Comparison of ENCODE assay signal across 20 cellular contexts in genomic region chr7:119452401-119452800, GRCh38.
DNase-seq lines count a peak whose midpoint lies in the region; ATAC-seq, FAIRE-seq and TF ChIP-seq lines count a peak whose summit lies in the region.
"Had no signal": no experiment of that assay in that cellular context is flagged by ENCODE, and none has a peak within 500 bp of the region (broad histone marks: within the 10 kb centered on the region; RNA-seq: fewer than 3 reads in every experiment).

No MANE protein-coding gene starts in this region.

- intact Hi-C loops in PC-9 (cut with micrococcal nuclease; ENCODE audit: unreplicated experiment) = no loop called here

- no peak for DNase-seq in SK-N-SH
- DNase-seq in PC-9 = peak in 1 of 2 experiments; percentile 56
- DNase-seq in fibroblast of pulmonary artery (ENCODE audit: low read depth) = peak; percentile 1
- DNase-seq in NCI-H1436 (lab: John Stamatoyannopoulos, UW) = no peak
- DNase-seq in frontal cortex (ENCODE audit: low spot score in 2 of 2) = no peak
- DNase-seq in T-helper 2 cell = no peak
- DNase-seq: 8988T; ACHN; Calu3; CD4-positive, CD25-positive, alpha-beta regulatory T cell; DMS 273 treated with DMSO at 0.1 percent for 48 hours; DMS79 treated with DMSO at 0.1 percent for 48 hours; EL; GDM1; GOT3; H9 had no signal

- H3K9ac ChIP-seq in SK-N-SH = no peak overlapping the region
- H3K9ac ChIP-seq: BLaER1 treated with 17β-estradiol and CSF1 and Interleukin-3, amounts not matched to agents 10 nM and 100 nM had no signal

- TF ChIP-seq RAD21 in SK-N-SH (IDR thresholded peaks at IDR 0.05; ENCODE audit: low read length) = no peak

- H2AFZ ChIP-seq in SK-N-SH (ENCODE audit: low read depth) (no peak overlapping the region), PC-9 (no peak overlapping the region)

- CTCF ChIA-PET in SK-N-SH (lab: Yijun Ruan, JAX) (no interaction called here), PC-9 (lab: Charles Lee) (no interaction called here)

- H3K4me1 ChIP-seq in SK-N-SH (ENCODE audit: control insufficient read depth in 1 of 2, insufficient read depth in 2 of 2, low read depth in 1 of 2, low read length in 1 of 2) = peaks cover 0 to 5% of the 10 kb centered on the region in 2 experiments; a peak in 1 of 4 replicates
- H3K4me1 ChIP-seq in PC-9 (replicated peaks; ENCODE audit: insufficient read depth) = 0 out of 2 replicates have a peak, but pooled peaks cover 5% of the 10 kb centered on the region
- H3K4me1 ChIP-seq: BLaER1 treated with 17β-estradiol and CSF1 and Interleukin-3, amounts not matched to agents 10 nM and 100 nM had no signal

- H3K79me2 ChIP-seq in SK-N-SH (ENCODE audit: insufficient read depth) = no peaks in the 10 kb centered on the region
- H3K79me2 ChIP-seq in PC-9 (ENCODE audit: low read depth) = no peaks in the 10 kb centered on the region

- BruUV-seq in PC-9 (replicated peaks; lab: Mats Ljungman, UMichigan) = no TSS peak

- no peaks in the 10 kb centered on the region for H3K36me3 ChIP-seq in SK-N-SH (replicated peaks in 1 of 2; ENCODE audit: control insufficient read depth in 1 of 2, insufficient read depth in 2 of 2, low read length in 1 of 2)
- no peaks in the 10 kb centered on the region for H3K36me3 ChIP-seq in PC-9 (ENCODE audit: low read depth)
- H3K36me3 ChIP-seq: BLaER1 treated with 17β-estradiol and CSF1 and Interleukin-3, amounts not matched to agents 10 nM and 100 nM had no signal

- H3F3A ChIP-seq in SK-N-SH (replicated peaks; ENCODE audit: insufficient read depth) (no peaks in the 10 kb centered on the region), PC-9 (ENCODE audit: insufficient read depth, low read depth) (no peaks in the 10 kb centered on the region)

- H3K9me3 ChIP-seq in SK-N-SH (no peaks in the 10 kb centered on the region), PC-9 (ENCODE audit: insufficient read depth, low read depth) (no peaks in the 10 kb centered on the region)
- H3K9me3 ChIP-seq: BLaER1 treated with 17β-estradiol and CSF1 and Interleukin-3, amounts not matched to agents 10 nM and 100 nM had no signal

- WGBS in SK-N-SH (ENCODE audit: low lambda C conversion rate) = 3% methylated on average over 2 of the region's 2 CpGs

- no peak for FAIRE-seq in frontal cortex (lab: Jason Lieb, UNC)
- FAIRE-seq: GM12892, GM19239 had no signal

- TF ChIP-seq EP300 in SK-N-SH (IDR thresholded peaks at IDR 0.05; ENCODE audit: borderline replicate concordance in 1 of 2, low read depth in 1 of 2, low read length in 1 of 2) = no peak

- no peaks in the 10 kb centered on the region for H4K20me1 ChIP-seq in SK-N-SH (ENCODE audit: insufficient read depth)
- no peaks in the 10 kb centered on the region for H4K20me1 ChIP-seq in PC-9 (ENCODE audit: insufficient read depth)
- H4K20me1 ChIP-seq: BLaER1 treated with 17β-estradiol and CSF1 and Interleukin-3, amounts not matched to agents 10 nM and 100 nM had no signal

- H3K4me3 ChIP-seq in SK-N-SH (ENCODE audit: low read depth in 2 of 2, low read length in 1 of 2) = no peak overlapping the region
- no peak overlapping the region for H3K4me3 ChIP-seq in PC-9
- no peak overlapping the region for H3K4me3 ChIP-seq in fibroblast of pulmonary artery (replicated peaks; ENCODE audit: low read depth, low read length)
- H3K4me3 ChIP-seq: BLaER1 treated with 17β-estradiol and CSF1 and Interleukin-3, amounts not matched to agents 10 nM and 100 nM had no signal

- H3K4me2 ChIP-seq in SK-N-SH = no peak overlapping the region
- H3K4me2 ChIP-seq in PC-9 = peak overlapping the region; percentile 13; the same call in 1 of the 2 replicates
- H3K4me2 ChIP-seq: BLaER1 treated with 17β-estradiol and CSF1 and Interleukin-3, amounts not matched to agents 10 nM and 100 nM had no signal

- ATAC-seq in SK-N-SH treated with all-trans-retinoic acid at 6 μM for 48 hours = no peak

- no peaks in the 10 kb centered on the region for H3K27me3 ChIP-seq in SK-N-SH (ENCODE audit: insufficient read depth)
- H3K27me3 ChIP-seq in PC-9 (ENCODE audit: insufficient read depth, low read depth) = no peaks in the 10 kb centered on the region
- H3K27me3 ChIP-seq: BLaER1 treated with 17β-estradiol and CSF1 and Interleukin-3, amounts not matched to agents 10 nM and 100 nM had no signal

- H3K9me2 ChIP-seq in SK-N-SH (no peaks in the 10 kb centered on the region), PC-9 (ENCODE audit: insufficient read depth) (no peaks in the 10 kb centered on the region; the same call in 1 of the 2 replicates)

- no peak overlapping the region for H3K27ac ChIP-seq in SK-N-SH (ENCODE audit: low read depth in 2 of 2, low read length in 1 of 2)
- no peak overlapping the region for H3K27ac ChIP-seq in PC-9
- H3K27ac ChIP-seq: BLaER1 treated with 17β-estradiol and CSF1 and Interleukin-3, amounts not matched to agents 10 nM and 100 nM had no signal

- POLR2A ChIA-PET in SK-N-SH (lab: Yijun Ruan, JAX) = no interaction called here
- POLR2A ChIA-PET in PC-9 (lab: Charles Lee; ENCODE audit: unreplicated experiment) = no interaction called here

- no peak for TF ChIP-seq CTCF in SK-N-SH (IDR thresholded peaks at IDR 0.05)
- TF ChIP-seq CTCF in PC-9 (conservative IDR thresholded peaks at IDR 0.05) = no peak
- no peak for TF ChIP-seq CTCF in fibroblast of pulmonary artery (IDR thresholded peaks at IDR 0.05; ENCODE audit: low read length, missing control alignments)

TF ChIP-seq in SK-N-SH, 30 proteins besides CTCF, POLR2A, EP300 and RAD21:
- TF ChIP-seq MAX (IDR thresholded peaks at IDR 0.05; ENCODE audit: low read depth) = no peak
- no peak for TF ChIP-seq PBX3 (IDR thresholded peaks at IDR 0.05)
- peak; percentile 31; the same call in 1 of the 2 replicates for TF ChIP-seq ELF1 (IDR thresholded peaks at IDR 0.05)

TF ChIP-seq in SK-N-SH treated with all-trans-retinoic acid at 6 μM for 48 hours, 23 proteins besides CTCF, POLR2A, EP300 and RAD21 (continues in another document):
- TF ChIP-seq ZNF565 (CRISPR knock-in tag; conservative IDR thresholded peaks at IDR 0.05; ENCODE audit: low read depth) = no peak
- TF ChIP-seq ESRRG (CRISPR knock-in tag; IDR thresholded peaks at IDR 0.05) = no peak
- TF ChIP-seq TCF4 (CRISPR knock-in tag; IDR thresholded peaks at IDR 0.05; ENCODE audit: borderline replicate concordance) = no peak
- no peak for TF ChIP-seq SNAI2 (CRISPR knock-in tag; IDR thresholded peaks at IDR 0.05)
- TF ChIP-seq ZFP30 (CRISPR knock-in tag; IDR thresholded peaks at IDR 0.05) = no peak
- TF ChIP-seq TSHZ2 (CRISPR knock-in tag; IDR thresholded peaks at IDR 0.05) = no peak
- TF ChIP-seq ZNF8 (CRISPR knock-in tag; IDR thresholded peaks at IDR 0.05) = no peak
- TF ChIP-seq OSR1 (CRISPR knock-in tag; IDR thresholded peaks at IDR 0.05) = no peak
- TF ChIP-seq CSDC2 (CRISPR knock-in tag; IDR thresholded peaks at IDR 0.05) = no peak
- no peak for TF ChIP-seq GLIS3 (CRISPR knock-in tag; IDR thresholded peaks at IDR 0.05)
- no peak for TF ChIP-seq POU6F1 (CRISPR knock-in tag; IDR thresholded peaks at IDR 0.05; ENCODE audit: borderline replicate concordance, low read depth)
- no peak for TF ChIP-seq BACH2 (CRISPR knock-in tag; IDR thresholded peaks at IDR 0.05; ENCODE audit: borderline replicate concordance)
- TF ChIP-seq CSRNP3 (CRISPR knock-in tag; IDR thresholded peaks at IDR 0.05) = no peak
- no peak for TF ChIP-seq PPARA (CRISPR knock-in tag; IDR thresholded peaks at IDR 0.05; ENCODE audit: borderline replicate concordance)
